In the genomic region with DNA sequence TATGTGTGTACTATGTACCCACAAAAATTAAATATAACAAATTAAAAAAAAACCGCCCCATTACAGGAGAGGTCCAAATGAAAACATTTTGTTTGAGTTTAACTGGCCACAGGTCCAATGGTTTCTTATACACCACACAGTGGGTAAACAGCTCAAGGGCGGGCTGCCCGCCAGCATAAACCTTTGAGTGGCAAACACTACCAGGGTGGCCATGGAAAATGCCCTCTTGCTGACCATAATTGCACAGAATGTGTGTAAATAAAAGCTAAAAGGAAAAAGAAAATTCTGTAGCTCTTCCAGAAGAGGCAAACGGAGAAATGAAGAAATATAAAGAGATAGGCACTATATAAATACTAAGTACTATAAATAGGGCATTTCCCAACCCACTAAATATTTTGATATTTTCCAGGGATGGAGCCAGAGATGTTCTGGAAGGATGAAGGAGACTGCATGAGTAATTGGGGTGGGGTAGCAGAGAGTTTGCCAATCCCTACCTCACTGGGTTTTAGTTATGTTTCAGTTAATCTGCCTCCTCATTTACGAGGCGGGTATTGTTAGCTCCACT, we compare ENCODE assay signal across 8 cellular contexts. TPM values are rescaled to one million over a fixed set of nuclear protein-coding genes. Genes with fewer than 3 reads are reported as not detected.
DNase-seq lines count a peak whose midpoint lies in the region; ATAC-seq lines count a peak whose summit lies in the region.

No MANE protein-coding gene starts in this region.

- ATAC-seq in effector memory CD8-positive, alpha-beta T cell (replicated peaks) = no peak
- ATAC-seq in naive thymus-derived CD8-positive, alpha-beta T cell = no peak
- no peak for ATAC-seq in GM21825 (IDR thresholded peaks at IDR 0.05; ENCODE audit: unreplicated experiment)

- peaks cover 26 to 40% of the 10 kb centered on the region in 2 donors for H3K4me1 Mint-ChIP-seq in effector memory CD8-positive, alpha-beta T cell (ENCODE audit: low read depth in 2 of 2)
- peaks cover 27 to 42% (median 41%) of the 10 kb centered on the region in 4 donors for H3K4me1 Mint-ChIP-seq in naive thymus-derived CD8-positive, alpha-beta T cell

- peaks cover 1 to 10% of the 10 kb centered on the region in 2 donors for H3K27me3 Mint-ChIP-seq in effector memory CD8-positive, alpha-beta T cell
- peaks cover 0 to 3% (median 0%) of the 10 kb centered on the region in 5 donors for H3K27me3 Mint-ChIP-seq in naive thymus-derived CD8-positive, alpha-beta T cell

- DNase-seq in DMS79 (lab: John Stamatoyannopoulos, UW) = peak; percentile 5
- DNase-seq in NCI-H748 (lab: John Stamatoyannopoulos, UW; ENCODE audit: unreplicated experiment) = peak; percentile 69
- DNase-seq in effector memory CD8-positive, alpha-beta T cell = no peak
- peak in 1 of 10 donors; percentile 1 for DNase-seq in naive thymus-derived CD8-positive, alpha-beta T cell
- no peak for DNase-seq in NCI-H524 (lab: John Stamatoyannopoulos, UW)
- DNase-seq in NCI-H1694 (lab: John Stamatoyannopoulos, UW) = no peak
- no peak for DNase-seq in NK-92 (lab: John Stamatoyannopoulos, UW; ENCODE audit: unreplicated experiment)

- peak overlapping the region; percentile 95 to 97 for H3K27ac Mint-ChIP-seq in effector memory CD8-positive, alpha-beta T cell
- peak overlapping the region; percentile 94 to 100 (median 98) for H3K27ac Mint-ChIP-seq in naive thymus-derived CD8-positive, alpha-beta T cell

- POLR2A ChIA-PET in naive thymus-derived CD8-positive, alpha-beta T cell (lab: Charles Lee) = interaction anchor here (1.2 to 2.2 kb wide), 2 partner anchors 13 to 140 kb away, joined by 3 to 6 read pairs; partner anchors contain the start of gene HSP90AB1

- peaks cover 18% of the 10 kb centered on the region for H3K36me3 Mint-ChIP-seq in effector memory CD8-positive, alpha-beta T cell (ENCODE audit: insufficient read depth)
- peaks cover 0 to 12% (median 3%) of the 10 kb centered on the region in 3 donors for H3K36me3 Mint-ChIP-seq in naive thymus-derived CD8-positive, alpha-beta T cell

- no peaks in the 10 kb centered on the region for H3K9me3 Mint-ChIP-seq in effector memory CD8-positive, alpha-beta T cell
- no peaks in the 10 kb centered on the region for H3K9me3 Mint-ChIP-seq in naive thymus-derived CD8-positive, alpha-beta T cell

- H3K4me3 Mint-ChIP-seq in effector memory CD8-positive, alpha-beta T cell = peak overlapping the region; percentile 93 to 94
- peak overlapping the region; percentile 91 to 99 (median 97) for H3K4me3 Mint-ChIP-seq in naive thymus-derived CD8-positive, alpha-beta T cell

RNA-seq across cellular contexts. Expression of gene CDC5L, which starts 1.1 kb away (rescaled TPM):
- 10 to 100 TPM; 21.7 to 21.8 TPM for total RNA-seq in naive thymus-derived CD8-positive, alpha-beta T cell
- 10 to 100 TPM in 2 of 3 donors, 1 to 10 TPM in 1; 9.6 to 14.9 (median 12.9) TPM for polyA plus RNA-seq in naive thymus-derived CD8-positive, alpha-beta T cell

RNA-seq across cellular contexts. Expression of gene SPATS1, which starts 44.0 kb away (rescaled TPM):
- not detected for total RNA-seq in naive thymus-derived CD8-positive, alpha-beta T cell
- polyA plus RNA-seq in naive thymus-derived CD8-positive, alpha-beta T cell = not detected

Comparison
In these comparisons a context has a peak if more than half of its experiments do, and no peak if none do; other contexts are left out.
1. DNase-seq: peak in DMS79 (single experiment) and NCI-H748 (single experiment); none in effector memory CD8-positive, alpha-beta T cell (0 of 3), NCI-H524 (0 of 2), NCI-H1694 (single experiment) and NK-92 (single experiment).